ENCODE assay signal across 1 cellular context in the genomic region with DNA sequence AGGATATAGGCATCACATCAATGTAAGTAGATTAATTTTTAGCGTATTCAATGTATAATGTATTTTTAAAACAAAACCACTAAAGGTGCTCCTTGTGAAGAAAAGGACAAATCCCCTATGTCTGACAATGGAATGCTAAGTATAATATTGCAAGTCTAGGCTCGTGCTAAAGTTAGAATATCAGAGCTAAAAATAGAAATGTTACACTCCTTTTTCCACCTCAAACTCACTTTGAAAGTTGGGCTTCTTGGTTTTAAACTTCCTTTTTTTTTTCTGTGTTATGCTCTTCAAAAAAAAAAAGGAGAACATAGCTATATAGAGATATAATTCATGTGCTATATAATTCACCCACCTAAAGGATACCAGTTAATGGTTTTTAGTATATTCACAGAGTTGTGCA.
TF ChIP-seq lines count a peak whose summit lies in the region.

No MANE protein-coding gene starts in this region.

TF ChIP-seq in GM23338, 12 proteins besides CTCF, POLR2A, EP300 and RAD21 (continued from another document):
- TF ChIP-seq, protein P1, sequence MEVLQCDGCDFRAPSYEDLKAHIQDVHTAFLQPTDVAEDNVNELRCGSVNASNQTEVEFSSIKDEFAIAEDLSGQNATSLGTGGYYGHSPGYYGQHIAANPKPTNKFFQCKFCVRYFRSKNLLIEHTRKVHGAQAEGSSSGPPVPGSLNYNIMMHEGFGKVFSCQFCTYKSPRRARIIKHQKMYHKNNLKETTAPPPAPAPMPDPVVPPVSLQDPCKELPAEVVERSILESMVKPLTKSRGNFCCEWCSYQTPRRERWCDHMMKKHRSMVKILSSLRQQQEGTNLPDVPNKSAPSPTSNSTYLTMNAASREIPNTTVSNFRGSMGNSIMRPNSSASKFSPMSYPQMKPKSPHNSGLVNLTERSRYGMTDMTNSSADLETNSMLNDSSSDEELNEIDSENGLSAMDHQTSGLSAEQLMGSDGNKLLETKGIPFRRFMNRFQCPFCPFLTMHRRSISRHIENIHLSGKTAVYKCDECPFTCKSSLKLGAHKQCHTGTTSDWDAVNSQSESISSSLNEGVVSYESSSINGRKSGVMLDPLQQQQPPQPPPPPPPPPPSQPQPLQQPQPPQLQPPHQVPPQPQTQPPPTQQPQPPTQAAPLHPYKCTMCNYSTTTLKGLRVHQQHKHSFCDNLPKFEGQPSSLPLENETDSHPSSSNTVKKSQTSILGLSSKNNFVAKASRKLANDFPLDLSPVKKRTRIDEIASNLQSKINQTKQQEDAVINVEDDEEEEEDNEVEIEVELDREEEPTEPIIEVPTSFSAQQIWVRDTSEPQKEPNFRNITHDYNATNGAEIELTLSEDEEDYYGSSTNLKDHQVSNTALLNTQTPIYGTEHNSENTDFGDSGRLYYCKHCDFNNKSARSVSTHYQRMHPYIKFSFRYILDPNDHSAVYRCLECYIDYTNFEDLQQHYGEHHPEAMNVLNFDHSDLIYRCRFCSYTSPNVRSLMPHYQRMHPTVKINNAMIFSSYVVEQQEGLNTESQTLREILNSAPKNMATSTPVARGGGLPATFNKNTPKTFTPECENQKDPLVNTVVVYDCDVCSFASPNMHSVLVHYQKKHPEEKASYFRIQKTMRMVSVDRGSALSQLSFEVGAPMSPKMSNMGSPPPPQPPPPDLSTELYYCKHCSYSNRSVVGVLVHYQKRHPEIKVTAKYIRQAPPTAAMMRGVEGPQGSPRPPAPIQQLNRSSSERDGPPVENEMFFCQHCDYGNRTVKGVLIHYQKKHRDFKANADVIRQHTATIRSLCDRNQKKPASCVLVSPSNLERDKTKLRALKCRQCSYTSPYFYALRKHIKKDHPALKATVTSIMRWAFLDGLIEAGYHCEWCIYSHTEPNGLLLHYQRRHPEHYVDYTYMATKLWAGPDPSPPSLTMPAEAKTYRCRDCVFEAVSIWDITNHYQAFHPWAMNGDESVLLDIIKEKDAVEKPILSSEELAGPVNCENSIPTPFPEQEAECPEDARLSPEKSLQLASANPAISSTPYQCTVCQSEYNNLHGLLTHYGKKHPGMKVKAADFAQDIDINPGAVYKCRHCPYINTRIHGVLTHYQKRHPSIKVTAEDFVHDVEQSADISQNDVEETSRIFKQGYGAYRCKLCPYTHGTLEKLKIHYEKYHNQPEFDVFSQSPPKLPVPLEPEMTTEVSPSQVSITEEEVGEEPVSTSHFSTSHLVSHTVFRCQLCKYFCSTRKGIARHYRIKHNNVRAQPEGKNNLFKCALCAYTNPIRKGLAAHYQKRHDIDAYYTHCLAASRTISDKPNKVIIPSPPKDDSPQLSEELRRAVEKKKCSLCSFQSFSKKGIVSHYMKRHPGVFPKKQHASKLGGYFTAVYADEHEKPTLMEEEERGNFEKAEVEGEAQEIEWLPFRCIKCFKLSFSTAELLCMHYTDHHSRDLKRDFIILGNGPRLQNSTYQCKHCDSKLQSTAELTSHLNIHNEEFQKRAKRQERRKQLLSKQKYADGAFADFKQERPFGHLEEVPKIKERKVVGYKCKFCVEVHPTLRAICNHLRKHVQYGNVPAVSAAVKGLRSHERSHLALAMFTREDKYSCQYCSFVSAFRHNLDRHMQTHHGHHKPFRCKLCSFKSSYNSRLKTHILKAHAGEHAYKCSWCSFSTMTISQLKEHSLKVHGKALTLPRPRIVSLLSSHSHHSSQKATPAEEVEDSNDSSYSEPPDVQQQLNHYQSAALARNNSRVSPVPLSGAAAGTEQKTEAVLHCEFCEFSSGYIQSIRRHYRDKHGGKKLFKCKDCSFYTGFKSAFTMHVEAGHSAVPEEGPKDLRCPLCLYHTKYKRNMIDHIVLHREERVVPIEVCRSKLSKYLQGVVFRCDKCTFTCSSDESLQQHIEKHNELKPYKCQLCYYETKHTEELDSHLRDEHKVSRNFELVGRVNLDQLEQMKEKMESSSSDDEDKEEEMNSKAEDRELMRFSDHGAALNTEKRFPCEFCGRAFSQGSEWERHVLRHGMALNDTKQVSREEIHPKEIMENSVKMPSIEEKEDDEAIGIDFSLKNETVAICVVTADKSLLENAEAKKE (CRISPR knock-in tag; IDR thresholded peaks at IDR 0.05) = no peak
- TF ChIP-seq ETS1 (IDR thresholded peaks at IDR 0.05) (no peak), ZNF331 (CRISPR knock-in tag; IDR thresholded peaks at IDR 0.05; ENCODE audit: low read depth) (no peak), STAT1 (IDR thresholded peaks at IDR 0.05; ENCODE audit: unreplicated experiment) (no peak)
